ENCODE assay signal across 2 cellular contexts in the genomic region with DNA sequence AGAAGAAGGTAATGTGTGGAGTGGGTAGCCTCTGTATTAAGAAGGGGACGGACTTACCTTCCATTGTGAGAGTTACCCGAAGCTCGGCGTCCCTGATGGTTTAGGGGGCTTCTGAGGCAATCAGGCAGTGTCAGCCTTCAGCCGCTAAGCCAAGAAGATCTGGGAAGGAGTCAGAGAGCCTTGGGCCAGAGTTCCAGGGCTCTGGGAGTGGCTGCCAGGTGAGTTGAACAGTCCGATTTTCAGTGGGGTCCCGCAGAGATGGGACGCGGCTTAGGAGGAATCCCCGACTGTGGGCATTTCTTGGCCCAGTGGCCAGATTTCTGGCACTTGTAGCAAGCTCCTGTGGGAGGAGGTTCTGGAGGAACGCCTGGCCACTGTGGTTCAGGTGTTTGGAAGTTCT.
DNase-seq lines count a peak whose midpoint lies in the region; TF ChIP-seq lines count a peak whose summit lies in the region.
"Not testable (repeated sequence)": the region's sequence is repeated elsewhere in the genome, so short reads cannot be mapped to it uniquely, and the experiment has no call there.

No MANE protein-coding gene starts in this region.

- not testable (repeated sequence) for H3K36me3 ChIP-seq in neural progenitor cell

- H3K4me1 ChIP-seq in neural progenitor cell = not testable (repeated sequence)

- H3K27ac Mint-ChIP-seq in neural crest cell (ENCODE audit: unreplicated experiment) (peak overlapping the region; percentile 47), neural progenitor cell (peak overlapping the region; percentile 7)

- H3F3A ChIP-seq in neural progenitor cell (ENCODE audit: low read depth) = peaks cover 11% of the 10 kb centered on the region

- H3K4me3 ChIP-seq in neural progenitor cell = not testable (repeated sequence)

- not testable (repeated sequence) for H3K27me3 Mint-ChIP-seq in neural crest cell (ENCODE audit: low read depth); neural progenitor cell (ENCODE audit: insufficient read depth, low read depth)

- not testable (repeated sequence) for H4K20me1 ChIP-seq in neural progenitor cell (ENCODE audit: low read depth)

- not testable (repeated sequence) for DNase-seq in neural crest cell (ENCODE audit: low read depth, low spot score); neural progenitor cell (ENCODE audit: low spot score)

- not testable (repeated sequence) for H3K9me3 ChIP-seq in neural progenitor cell (ENCODE audit: low read depth)

- H2AFZ ChIP-seq in neural progenitor cell (replicated peaks) = not testable (repeated sequence)

- not testable (repeated sequence) for H3K4me2 ChIP-seq in neural progenitor cell

- not testable (repeated sequence) for H3K79me2 ChIP-seq in neural progenitor cell (ENCODE audit: low read depth)

- H3K4me3 Mint-ChIP-seq in neural crest cell, neural progenitor cell: not testable (repeated sequence)

- not testable (repeated sequence) for H3K4me1 Mint-ChIP-seq in neural crest cell
- H3K4me1 Mint-ChIP-seq in neural progenitor cell = peaks cover 18% of the 10 kb centered on the region

- H3K9ac ChIP-seq in neural progenitor cell = not testable (repeated sequence)

- TF ChIP-seq CTCF in neural crest cell (conservative IDR thresholded peaks at IDR 0.05); neural progenitor cell (IDR thresholded peaks at IDR 0.05): not testable (repeated sequence)

- H3K9me3 Mint-ChIP-seq in neural crest cell = not testable (repeated sequence)
- H3K9me3 Mint-ChIP-seq in neural progenitor cell = peaks cover 17% of the 10 kb centered on the region

- not testable (repeated sequence) for H3K36me3 Mint-ChIP-seq in neural crest cell (ENCODE audit: low read depth); neural progenitor cell

- H3K27ac ChIP-seq in neural progenitor cell = not testable (repeated sequence)

- not testable (repeated sequence) for H3K27me3 ChIP-seq in neural progenitor cell
